ENCODE assay signal across 26 cellular contexts in genomic region chr1:109271458-109271857, GRCh38. TPM values are rescaled to one million over a fixed set of nuclear protein-coding genes. Genes with fewer than 3 reads are reported as not detected.
"Had no signal": no experiment of that assay in that cellular context is flagged by ENCODE, and none has a peak within 500 bp of the region (broad histone marks: within the 10 kb centered on the region; RNA-seq: fewer than 3 reads in every experiment).

No MANE protein-coding gene starts in this region.

- H3K4me1 Mint-ChIP-seq: activated naive CD8-positive, alpha-beta T cell treated with anti-CD3 and anti-CD28 coated beads, Interleukin-2, amount 50 U/mL, for 24 hours had no signal

- H3K9me3 ChIP-seq: mucosa of descending colon, prostate gland, tibial nerve, vagina had no signal

- H3K27ac ChIP-seq: prostate gland, vagina, VCaP had no signal

- H3K27me3 Mint-ChIP-seq: activated CD4-positive, alpha-beta T cell treated with anti-CD3 and anti-CD28 coated beads, Interleukin-2, amount 10 ng/mL, durations not matched to agents 7 days and 5 days; activated naive CD8-positive, alpha-beta T cell treated with anti-CD3 and anti-CD28 coated beads, Interleukin-2, amount 50 U/mL, for 24 hours had no signal

- ATAC-seq: activated CD4-positive, CD25-positive, alpha-beta regulatory T cell treated with anti-CD3 and anti-CD28 coated beads, Interleukin-2, amount 50 U/mL, for 24 hours; activated CD8-positive, alpha-beta T cell treated with anti-CD3 and anti-CD28 coated beads, Interleukin-2, amount 10 ng/mL, durations not matched to agents 7 days and 5 days; activated naive CD8-positive, alpha-beta T cell treated with anti-CD3 and anti-CD28 coated beads, Interleukin-2, amount 50 U/mL, for 24 hours; esophagus mucosa; mucosa of descending colon; stimulated activated naive CD8-positive, alpha-beta T cell treated with anti-CD3 and anti-CD28 coated beads, Interleukin-15, Interleukin-2, amounts not matched to agents 100 U/mL and 50 U/mL, for 24 hours had no signal

- H3K9me3 Mint-ChIP-seq: activated CD4-positive, alpha-beta T cell treated with anti-CD3 and anti-CD28 coated beads, Interleukin-2, amount 10 ng/mL, durations not matched to agents 7 days and 5 days; activated naive CD8-positive, alpha-beta T cell treated with anti-CD3 and anti-CD28 coated beads, Interleukin-2, amount 50 U/mL, for 24 hours; activated T-helper 1 cell treated with anti-CD3 and anti-CD28 coated beads, Interleukin-12 subunit alpha, Interleukin-12 subunit beta, Interleukin-2, Interleukin-4 antibody, amounts not matched to agents 30 ng/mL and 10 ng/mL and 1 ng/mL, durations not matched to agents 14 hours and 24 hours and 36 hours; dendritic cell treated with granulocyte-macrophage colony-stimulating factor and Interleukin-4, amounts not matched to agents 40 ng/mL and 50 ng/mL, for 4 days; naive B cell; T-helper 2 cell treated with Interferon-gamma antibody and Interleukin-4, amounts not matched to agents 5 μg/mL and 100 μg/mL, for 36 hours had no signal

- H3K4me3 Mint-ChIP-seq: activated CD4-positive, alpha-beta T cell treated with anti-CD3 and anti-CD28 coated beads, Interleukin-2, amount 10 ng/mL, durations not matched to agents 7 days and 5 days; activated CD8-positive, alpha-beta T cell treated with anti-CD3 and anti-CD28 coated beads, Interleukin-2, amount 10 ng/mL, durations not matched to agents 7 days and 5 days; activated naive CD8-positive, alpha-beta T cell treated with anti-CD3 and anti-CD28 coated beads, Interleukin-2, amount 50 U/mL, for 24 hours; activated T-helper 1 cell treated with anti-CD3 and anti-CD28 coated beads, Interleukin-12 subunit alpha, Interleukin-12 subunit beta, Interleukin-2, Interleukin-4 antibody, amounts not matched to agents 30 ng/mL and 10 ng/mL and 1 ng/mL, durations not matched to agents 14 hours and 24 hours and 36 hours; dendritic cell treated with granulocyte-macrophage colony-stimulating factor and Interleukin-4, amounts not matched to agents 40 ng/mL and 50 ng/mL, for 4 days; naive B cell; T-helper 2 cell treated with Interferon-gamma antibody and Interleukin-4, amounts not matched to agents 5 μg/mL and 100 μg/mL, for 36 hours had no signal

- H3K4me3 ChIP-seq: mucosa of descending colon, prostate gland, tibial nerve, vagina had no signal

- H3K27ac Mint-ChIP-seq: activated CD4-positive, alpha-beta T cell treated with anti-CD3 and anti-CD28 coated beads, Interleukin-2, amount 10 ng/mL, durations not matched to agents 7 days and 5 days; activated CD8-positive, alpha-beta T cell treated with anti-CD3 and anti-CD28 coated beads, Interleukin-2, amount 10 ng/mL, durations not matched to agents 7 days and 5 days; activated naive CD8-positive, alpha-beta T cell treated with anti-CD3 and anti-CD28 coated beads, Interleukin-2, amount 50 U/mL, for 24 hours; activated T-helper 1 cell treated with anti-CD3 and anti-CD28 coated beads, Interleukin-12 subunit alpha, Interleukin-12 subunit beta, Interleukin-2, Interleukin-4 antibody, amounts not matched to agents 30 ng/mL and 10 ng/mL and 1 ng/mL, durations not matched to agents 14 hours and 24 hours and 36 hours; naive B cell; T-helper 2 cell treated with Interferon-gamma antibody and Interleukin-4, amounts not matched to agents 5 μg/mL and 100 μg/mL, for 36 hours had no signal

- H3K27me3 ChIP-seq: tibial nerve, vagina had no signal

- H3K36me3 ChIP-seq: prostate gland, vagina had no signal

- DNase-seq: activated CD4-positive, alpha-beta T cell treated with anti-CD3 and anti-CD28 coated beads, Interleukin-2, amount 10 ng/mL, durations not matched to agents 7 days and 5 days; activated CD8-positive, alpha-beta T cell treated with anti-CD3 and anti-CD28 coated beads, Interleukin-2, amount 10 ng/mL, durations not matched to agents 7 days and 5 days; activated gamma-delta T cell; activated naive CD4-positive, alpha-beta T cell treated with anti-CD3 and anti-CD28 coated beads, Interleukin-2, amount 50 U/mL, for 16 hours; activated naive CD8-positive, alpha-beta T cell treated with anti-CD3 and anti-CD28 coated beads, Interleukin-2, amount 50 U/mL, for 24 hours; effector CD8-positive, alpha-beta T cell; foreskin melanocyte; hippocampal formation; mesendoderm; naive B cell; stimulated activated CD4-positive, alpha-beta T cell treated with anti-CD3 and anti-CD28 coated beads, Interleukin-4, amount 100 ng/mL, for 24 hours; stimulated activated naive CD8-positive, alpha-beta T cell treated with anti-CD3 and anti-CD28 coated beads, Interleukin-15, Interleukin-2, amounts not matched to agents 100 U/mL and 50 U/mL, for 24 hours had no signal

- H3K36me3 Mint-ChIP-seq: naive B cell had no signal

RNA-seq across cellular contexts. Expression of gene MYBPHL, which starts 35.4 kb away (rescaled TPM):
- total RNA-seq: activated CD4-positive, alpha-beta T cell treated with anti-CD3 and anti-CD28 coated beads, Interleukin-2, amount 10 ng/mL, durations not matched to agents 7 days and 5 days; activated CD8-positive, alpha-beta T cell treated with anti-CD3 and anti-CD28 coated beads, Interleukin-2, amount 10 ng/mL, durations not matched to agents 7 days and 5 days; activated T-helper 1 cell treated with anti-CD3 and anti-CD28 coated beads, Interleukin-12 subunit alpha, Interleukin-12 subunit beta, Interleukin-2, Interleukin-4 antibody, amounts not matched to agents 30 ng/mL and 10 ng/mL and 1 ng/mL, durations not matched to agents 14 hours and 24 hours and 36 hours; endothelial cell of umbilical vein; lower leg skin; mucosa of descending colon; osteocyte; prostate gland; subcutaneous adipose tissue; tibial nerve; vagina had no signal
- polyA plus RNA-seq: endothelial cell of umbilical vein had no signal
